Comparison of ENCODE assay signal across 8 cellular contexts in genomic region chr3:49158108-49158709, GRCh38. TPM values are rescaled to one million over a fixed set of nuclear protein-coding genes. Genes with fewer than 3 reads are reported as not detected.
DNase-seq lines count a peak whose midpoint lies in the region; ATAC-seq, FAIRE-seq and TF ChIP-seq lines count a peak whose summit lies in the region.

No MANE protein-coding gene starts in this region.

- 70% methylated on average over 5 of the region's 5 CpGs for whole genome bisulfite sequencing in right cardiac atrium

- H3K27ac ChIP-seq in right cardiac atrium (ENCODE audit: low read length) = no peak overlapping the region

- H3K4me3 ChIP-seq in NT2/D1 (ENCODE audit: insufficient read length, low read depth) (no peak overlapping the region), right cardiac atrium (ENCODE audit: low read length) (no peak overlapping the region)

- peaks cover 20% of the 10 kb centered on the region for H3K36me3 ChIP-seq in NT2/D1 (ENCODE audit: insufficient read depth, insufficient read length, low read length)

- H3K4me1 Mint-ChIP-seq in activated T-cell treated with anti-CD3 and anti-CD28 coated beads, Interleukin-2, amount 50 U/mL, for 4 hours (ENCODE audit: low read depth) = peaks cover 1% of the 10 kb centered on the region

- H3K27me3 ChIP-seq in NT2/D1 (ENCODE audit: insufficient read depth, insufficient read length) (no peaks in the 10 kb centered on the region), right cardiac atrium (ENCODE audit: control insufficient read depth, insufficient read depth) (no peaks in the 10 kb centered on the region)

- H3K36me3 Mint-ChIP-seq in activated T-cell treated with anti-CD3 and anti-CD28 coated beads, Interleukin-2, amount 50 U/mL, for 4 hours (ENCODE audit: insufficient read depth) = peaks cover 5% of the 10 kb centered on the region

- no peaks in the 10 kb centered on the region for H3K27me3 Mint-ChIP-seq in activated T-cell treated with anti-CD3 and anti-CD28 coated beads, Interleukin-2, amount 50 U/mL, for 4 hours (ENCODE audit: low read depth)

- TF ChIP-seq POLR2A in GM12892 (IDR thresholded peaks at IDR 0.05; ENCODE audit: low read depth, low read length) = peak; percentile 17; the same call in 1 of the 2 replicates

- ATAC-seq in activated T-cell treated with anti-CD3 and anti-CD28 coated beads, Interleukin-2, amount 50 U/mL, for 4 hours = peak; percentile 65 to 74
- peak; percentile 23 to 32 for ATAC-seq in right cardiac atrium
- ATAC-seq in HG02678 (IDR thresholded peaks at IDR 0.05; ENCODE audit: unreplicated experiment) = no peak

- FAIRE-seq in GM12892 (lab: Jason Lieb, UNC) = peak; percentile 82

- no peak overlapping the region for H3K4me3 Mint-ChIP-seq in activated T-cell treated with anti-CD3 and anti-CD28 coated beads, Interleukin-2, amount 50 U/mL, for 4 hours

- no peaks in the 10 kb centered on the region for H3K9me3 Mint-ChIP-seq in activated T-cell treated with anti-CD3 and anti-CD28 coated beads, Interleukin-2, amount 50 U/mL, for 4 hours

- H3K9me3 ChIP-seq in NT2/D1 (ENCODE audit: insufficient read depth, low read length) (no peaks in the 10 kb centered on the region), right cardiac atrium (ENCODE audit: control insufficient read depth, low read length) (no peaks in the 10 kb centered on the region)

- no peak overlapping the region for H3K9ac ChIP-seq in NT2/D1 (ENCODE audit: insufficient read length, low read depth)

- intact Hi-C loops in right cardiac atrium (cut with DNase I) = no loop called here

- DNase-seq in GM12892 (ENCODE audit: insufficient read length) = no peak
- peak; percentile 35 for DNase-seq in NT2/D1 (ENCODE audit: low read depth, low spot score)
- peak; percentile 54 for DNase-seq in activated T-cell treated with anti-CD3 and anti-CD28 coated beads, Interleukin-2, amount 50 U/mL, for 4 hours
- DNase-seq in right cardiac atrium = peak in 2 of 3 donors; percentile 59 to 61
- peak in 2 of 3 experiments; percentile 30 to 52 for DNase-seq in stimulated activated CD4-positive, alpha-beta T cell treated with anti-CD3 and anti-CD28 coated beads, TNF-alpha, amount 100 ng/mL, for 24 hours (ENCODE audit: low read depth in 3 of 3)
- no peak for DNase-seq in HK-2 (ENCODE audit: unreplicated experiment)
- no peak for DNase-seq in NCI-H524 treated with DMSO at 0.1 percent for 48 hours (lab: John Stamatoyannopoulos, UW)

- H3K4me1 ChIP-seq in NT2/D1 (ENCODE audit: insufficient read depth, insufficient read length) = peaks cover 3% of the 10 kb centered on the region
- no peaks in the 10 kb centered on the region for H3K4me1 ChIP-seq in right cardiac atrium (ENCODE audit: control insufficient read depth, insufficient read depth, low read length)

RNA-seq across cellular contexts. Expression of gene CCDC71, which starts 7.9 kb away (rescaled TPM):
- 15.7 TPM for polyA plus RNA-seq in GM12892 (2012; ENCODE audit: missing spikeins)
- 10 to 100 TPM; 24.8 to 29.2 (median 27.0) TPM for total RNA-seq in activated T-cell treated with anti-CD3 and anti-CD28 coated beads, Interleukin-2, amount 50 U/mL, for 4 hours
- total RNA-seq in right cardiac atrium = 10 to 100 TPM; 13.3 to 15.4 (median 14.4) TPM
- polyA plus RNA-seq in right cardiac atrium = 12.0 TPM

RNA-seq across cellular contexts. Expression of gene KLHDC8B, which starts 13.2 kb away (rescaled TPM):
- polyA plus RNA-seq in GM12892 (2012; ENCODE audit: missing spikeins) = 4.3 TPM
- 1 to 10 TPM; 2.6 to 3.6 (median 3.5) TPM for total RNA-seq in activated T-cell treated with anti-CD3 and anti-CD28 coated beads, Interleukin-2, amount 50 U/mL, for 4 hours
- total RNA-seq in right cardiac atrium = 10 to 100 TPM; 54.7 to 74.6 (median 60.3) TPM
- 52.8 TPM for polyA plus RNA-seq in right cardiac atrium

RNA-seq across cellular contexts. Expression of gene LAMB2, which starts 25.4 kb away (rescaled TPM):
- polyA plus RNA-seq in GM12892 (2012; ENCODE audit: missing spikeins) = not detected
- total RNA-seq in activated T-cell treated with anti-CD3 and anti-CD28 coated beads, Interleukin-2, amount 50 U/mL, for 4 hours = 1 to 10 TPM; 1.6 to 2.4 (median 2.0) TPM
- 100 to 1,000 TPM; 725 to 914 (median 824) TPM for total RNA-seq in right cardiac atrium
- 803 TPM for polyA plus RNA-seq in right cardiac atrium

RNA-seq across cellular contexts. Expression of gene USP19, which starts 37.6 kb away (rescaled TPM):
- polyA plus RNA-seq in GM12892 (2012; ENCODE audit: missing spikeins) = 19.5 TPM
- 10 to 100 TPM; 68.2 to 75.9 (median 75.1) TPM for total RNA-seq in activated T-cell treated with anti-CD3 and anti-CD28 coated beads, Interleukin-2, amount 50 U/mL, for 4 hours
- total RNA-seq in right cardiac atrium = 10 to 100 TPM; 38.4 to 62.8 (median 56.1) TPM
- 25.5 TPM for polyA plus RNA-seq in right cardiac atrium

RNA-seq across cellular contexts. Expression of gene QARS1, which starts 53.7 kb away (rescaled TPM):
- 246 TPM for polyA plus RNA-seq in GM12892 (2012; ENCODE audit: missing spikeins)
- total RNA-seq in activated T-cell treated with anti-CD3 and anti-CD28 coated beads, Interleukin-2, amount 50 U/mL, for 4 hours = 100 to 1,000 TPM; 216 to 228 (median 228) TPM
- total RNA-seq in right cardiac atrium = 100 to 1,000 TPM; 155 to 188 (median 158) TPM
- 132 TPM for polyA plus RNA-seq in right cardiac atrium

Comparison
In these comparisons a context has a peak if more than half of its experiments do, and no peak if none do; other contexts are left out.
1. DNase-seq: peak in NT2/D1 (single experiment), activated T-cell treated with anti-CD3 and anti-CD28 coated beads, Interleukin-2, amount 50 U/mL, for 4 hours (single experiment), right cardiac atrium (2 of 3) and stimulated activated CD4-positive, alpha-beta T cell treated with anti-CD3 and anti-CD28 coated beads, TNF-alpha, amount 100 ng/mL, for 24 hours (2 of 3); none in GM12892 (single experiment), HK-2 (single experiment) and NCI-H524 treated with DMSO at 0.1 percent for 48 hours (single experiment).
2. RNA of gene KLHDC8B, which starts 13.2 kb away (total RNA-seq): 54.7 to 74.6 TPM in right cardiac atrium; 2.6 to 3.6 TPM in activated T-cell treated with anti-CD3 and anti-CD28 coated beads, Interleukin-2, amount 50 U/mL, for 4 hours; every median in the first group is over 10 times any median in the second.
3. RNA of gene LAMB2, which starts 25.4 kb away (total RNA-seq): 725 to 914 TPM in right cardiac atrium; 1.6 to 2.4 TPM in activated T-cell treated with anti-CD3 and anti-CD28 coated beads, Interleukin-2, amount 50 U/mL, for 4 hours; every median in the first group is over 100 times any median in the second.